Comparison of ENCODE assay signal across 30 cellular contexts in the genomic region with DNA sequence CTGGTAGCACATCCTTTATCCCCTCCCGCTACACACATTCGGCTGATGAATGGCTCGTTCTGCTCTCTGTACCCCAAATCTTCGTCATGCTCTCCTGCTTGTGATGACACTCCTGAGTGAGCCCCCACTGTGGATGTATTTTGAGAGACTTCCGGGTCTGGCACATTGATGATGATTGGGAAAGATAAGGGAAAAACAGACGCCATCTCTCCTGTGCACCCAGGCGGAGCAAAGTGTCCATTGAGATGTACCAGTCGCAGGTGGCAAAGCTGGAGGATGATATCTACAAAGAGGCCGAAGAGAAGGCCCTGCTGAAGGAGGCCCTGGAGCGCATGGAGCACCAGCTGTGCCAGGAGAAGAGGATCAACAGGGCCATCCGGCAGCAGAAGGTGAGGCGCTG. TPM values are rescaled to one million over a fixed set of nuclear protein-coding genes. Genes with fewer than 3 reads are reported as not detected.
"Had no signal": no experiment of that assay in that cellular context is flagged by ENCODE, and none has a peak within 500 bp of the region (broad histone marks: within the 10 kb centered on the region; RNA-seq: fewer than 3 reads in every experiment).

No MANE protein-coding gene starts in this region.

- H3K4me3 Mint-ChIP-seq: memory B cell; naive thymus-derived CD4-positive, alpha-beta T cell; natural killer cell treated with Interleukin-12 subunit alpha and Interleukin-12 subunit beta and Interleukin-15 and Interleukin-18, amount 100 ng/mL, for 72 hours; stimulated activated memory B cell treated with anti-CD40 and anti-IgM and Interleukin-4, amounts not matched to agents 10 μg/mL and 1 μg/mL and 100 μg/mL, for 72 hours; stimulated activated naive CD8-positive, alpha-beta T cell treated with anti-CD3 and anti-CD28 coated beads, Interleukin-15, amount 100 ng/mL, for 72 hours had no signal

- H3K27ac Mint-ChIP-seq: memory B cell; naive thymus-derived CD4-positive, alpha-beta T cell; stimulated activated memory B cell treated with anti-CD40 and anti-IgM and Interleukin-4, amounts not matched to agents 10 μg/mL and 1 μg/mL and 100 μg/mL, for 72 hours; stimulated activated naive CD8-positive, alpha-beta T cell treated with anti-CD3 and anti-CD28 coated beads, Interleukin-15, amount 100 ng/mL, for 72 hours had no signal

- H3K9me3 Mint-ChIP-seq: memory B cell; natural killer cell treated with Interleukin-12 subunit alpha and Interleukin-12 subunit beta and Interleukin-15 and Interleukin-18, amount 100 ng/mL, for 72 hours; stimulated activated memory B cell treated with anti-CD40 and anti-IgM and Interleukin-4, amounts not matched to agents 10 μg/mL and 1 μg/mL and 100 μg/mL, for 72 hours; stimulated activated naive CD8-positive, alpha-beta T cell treated with anti-CD3 and anti-CD28 coated beads, Interleukin-15, amount 100 ng/mL, for 72 hours had no signal

- H3K36me3 Mint-ChIP-seq: memory B cell; naive thymus-derived CD4-positive, alpha-beta T cell; natural killer cell treated with Interleukin-12 subunit alpha and Interleukin-12 subunit beta and Interleukin-15 and Interleukin-18, amount 100 ng/mL, for 72 hours; stimulated activated memory B cell treated with anti-CD40 and anti-IgM and Interleukin-4, amounts not matched to agents 10 μg/mL and 1 μg/mL and 100 μg/mL, for 72 hours had no signal

- DNase-seq: kidney glomerular epithelial cell; left cardiac atrium; left ventricle myocardium superior; midbrain; mucosa of descending colon; naive thymus-derived CD4-positive, alpha-beta T cell; occipital lobe; psoas muscle; right lobe of liver; stimulated activated CD4-positive, alpha-beta T cell treated with anti-CD3 and anti-CD28 coated beads, Interleukin-1b, Interleukin-23, amount 100 ng/mL, for 48 hours; stimulated activated CD4-positive, alpha-beta T cell treated with anti-CD3 and anti-CD28 coated beads, Interleukin-2, amount 100 ng/mL, for 48 hours; stimulated activated CD4-positive, alpha-beta T cell treated with anti-CD3 and anti-CD28 coated beads, Interleukin-4, amount 100 ng/mL, for 4 hours; stimulated activated CD8-positive, alpha-beta memory T cell treated with anti-CD3 and anti-CD28 coated beads, Interleukin-4, amount 100 ng/mL, for 48 hours; stimulated activated naive CD4-positive, alpha-beta T cell treated with Interleukin-2 at 50 U/mL for 16 hours; stimulated activated naive CD8-positive, alpha-beta T cell treated with anti-CD3 and anti-CD28 coated beads, Interleukin-15, amount 100 ng/mL, for 72 hours; substantia nigra; testis; thyroid gland; transverse colon; upper lobe of left lung had no signal

- H3K27me3 Mint-ChIP-seq: natural killer cell treated with Interleukin-12 subunit alpha and Interleukin-12 subunit beta and Interleukin-15 and Interleukin-18, amount 100 ng/mL, for 72 hours had no signal

- ATAC-seq: left lobe of liver; left ventricle myocardium superior; mucosa of descending colon; naive thymus-derived CD4-positive, alpha-beta T cell; natural killer cell treated with Interleukin-12 subunit alpha and Interleukin-12 subunit beta and Interleukin-15 and Interleukin-18, amount 100 ng/mL, for 72 hours; psoas muscle; right lobe of liver; stimulated activated memory B cell treated with anti-CD40 and anti-IgM and Interleukin-4, amounts not matched to agents 10 μg/mL and 1 μg/mL and 100 μg/mL, for 72 hours; stimulated activated naive CD8-positive, alpha-beta T cell treated with anti-CD3 and anti-CD28 coated beads, Interleukin-15, amount 100 ng/mL, for 72 hours had no signal

RNA-seq across cellular contexts. Expression of a gene that starts 56.4 kb away (rescaled TPM):
- total RNA-seq: left cardiac atrium, left ventricle myocardium superior, lung microvascular endothelial cell, mucosa of descending colon, occipital lobe, osteocyte, right lobe of liver, skeletal muscle tissue, smooth muscle cell, urinary bladder, vagina had no signal
